In the genomic region with DNA sequence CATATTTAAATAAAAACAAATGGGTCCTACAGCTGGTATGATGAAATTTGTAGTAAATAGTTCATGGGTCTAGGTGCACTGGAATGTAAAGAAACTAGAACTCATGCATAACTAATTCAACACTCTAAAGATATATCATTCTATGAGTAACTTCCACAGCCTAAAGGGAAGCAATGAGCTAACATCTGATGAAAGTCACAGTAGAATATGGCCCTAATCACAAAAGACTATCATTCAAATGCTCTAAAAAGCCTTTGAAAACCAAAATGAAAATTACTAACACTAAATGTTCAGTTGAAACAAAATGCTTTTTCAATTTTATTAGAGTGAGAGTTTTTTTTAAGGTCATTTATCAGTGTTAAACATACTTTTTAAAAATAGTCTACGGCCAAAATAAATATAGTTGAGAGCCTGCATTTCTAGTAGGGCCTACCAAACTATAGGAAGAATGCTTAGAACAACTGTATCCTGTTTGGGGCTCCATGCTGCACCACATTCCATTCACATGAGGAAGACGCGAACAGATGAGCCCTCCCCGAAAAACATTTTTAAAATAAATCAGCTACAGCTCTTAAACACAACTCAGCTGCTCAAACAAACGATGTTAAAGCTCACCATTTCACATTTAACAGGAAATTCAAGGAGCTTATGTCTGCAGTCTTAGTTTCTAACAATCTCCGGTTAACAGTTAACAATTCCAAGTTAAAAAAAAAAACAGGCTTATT, we compare ENCODE assay signal across 8 cellular contexts.
DNase-seq lines count a peak whose midpoint lies in the region; ATAC-seq and TF ChIP-seq lines count a peak whose summit lies in the region.

No MANE protein-coding gene starts in this region.

- BruUV-seq in OCI-LY7 (replicated peaks; lab: Mats Ljungman, UMichigan), result TSS peak; percentile 78

- peak in 2 of 3 donors; percentile 24 to 51 for DNase-seq in CD4-positive, CD25-positive, alpha-beta regulatory T cell
- DNase-seq in OCI-LY7 (ENCODE audit: low spot score) (peak; percentile 73), kidney tubule cell (ENCODE audit: low spot score) (peak; percentile 85)
- DNase-seq in central memory CD4-positive, alpha-beta T cell, result peak; percentile 23
- DNase-seq in stimulated activated naive B cell treated with anti-CD40 and anti-IgM and Interleukin-4, amounts not matched to agents 10 μg/mL and 1 μg/mL and 100 μg/mL, for 72 hours, result no peak
- no peak for DNase-seq in activated CD4-positive, CD25-positive, alpha-beta regulatory T cell treated with anti-CD3 and anti-CD28 coated beads, Interleukin-2, amount 50 U/mL, for 72 hours

- no peaks in the 10 kb centered on the region for H3K27me3 ChIP-seq in CD4-positive, CD25-positive, alpha-beta regulatory T cell (ENCODE audit: control insufficient read depth, insufficient read depth, low read length)

- peaks cover 91% of the 10 kb centered on the region for H3K79me2 ChIP-seq in OCI-LY7 (ENCODE audit: insufficient read depth, low read depth, low read length)

- H3K9me3 ChIP-seq in CD4-positive, CD25-positive, alpha-beta regulatory T cell (ENCODE audit: control insufficient read depth in 2 of 2, low read length in 2 of 2), result no peaks in the 10 kb centered on the region
- H3K9me3 ChIP-seq in OCI-LY7 (ENCODE audit: low read length), result no peaks in the 10 kb centered on the region

- POLR2A ChIA-PET in OCI-LY7 (lab: Charles Lee), result interaction anchor here (0.7 to 5.9 kb wide), 16 partner anchors 10 to 1306 kb away, joined by 3 to 89 read pairs (median 4); no protein-coding TSS in a partner anchor

- no peaks in the 10 kb centered on the region for H3K27me3 Mint-ChIP-seq in CD4-positive, CD25-positive, alpha-beta regulatory T cell
- no peaks in the 10 kb centered on the region for H3K27me3 Mint-ChIP-seq in stimulated activated naive B cell treated with anti-CD40 and anti-IgM and Interleukin-4, amounts not matched to agents 10 μg/mL and 1 μg/mL and 100 μg/mL, for 72 hours

- no peaks in the 10 kb centered on the region for H3K9me3 Mint-ChIP-seq in CD4-positive, CD25-positive, alpha-beta regulatory T cell
- no peaks in the 10 kb centered on the region for H3K9me3 Mint-ChIP-seq in stimulated activated naive B cell treated with anti-CD40 and anti-IgM and Interleukin-4, amounts not matched to agents 10 μg/mL and 1 μg/mL and 100 μg/mL, for 72 hours

- H3K4me1 Mint-ChIP-seq in CD4-positive, CD25-positive, alpha-beta regulatory T cell, result peaks cover 6 to 31% (median 19%) of the 10 kb centered on the region in 4 donors
- peaks cover 5 to 12% of the 10 kb centered on the region in 2 donors for H3K4me1 Mint-ChIP-seq in stimulated activated naive B cell treated with anti-CD40 and anti-IgM and Interleukin-4, amounts not matched to agents 10 μg/mL and 1 μg/mL and 100 μg/mL, for 72 hours

- H3K4me2 ChIP-seq in OCI-LY7 (ENCODE audit: low read length), result peak overlapping the region; percentile 84

- peaks cover 4% of the 10 kb centered on the region for H3K36me3 Mint-ChIP-seq in CD4-positive, CD25-positive, alpha-beta regulatory T cell
- peaks cover 2 to 12% of the 10 kb centered on the region in 2 donors for H3K36me3 Mint-ChIP-seq in stimulated activated naive B cell treated with anti-CD40 and anti-IgM and Interleukin-4, amounts not matched to agents 10 μg/mL and 1 μg/mL and 100 μg/mL, for 72 hours

- H3K4me3 ChIP-seq in CD4-positive, CD25-positive, alpha-beta regulatory T cell (ENCODE audit: low read depth, low read length), result peak overlapping the region; percentile 100
- peak overlapping the region; percentile 82 for H3K4me3 ChIP-seq in OCI-LY7 (ENCODE audit: low read depth, low read length, poor library complexity, severe bottlenecking)

- H2AFZ ChIP-seq in OCI-LY7 (ENCODE audit: low read length), result no peak overlapping the region

- no peak for ATAC-seq in CD4-positive, CD25-positive, alpha-beta regulatory T cell (ENCODE audit: low read depth in 2 of 2)
- peak; percentile 30 for ATAC-seq in GM21528 (IDR thresholded peaks at IDR 0.05; ENCODE audit: low FRiP score, unreplicated experiment)
- peak; percentile 50 to 54 for ATAC-seq in stimulated activated naive B cell treated with anti-CD40 and anti-IgM and Interleukin-4, amounts not matched to agents 10 μg/mL and 1 μg/mL and 100 μg/mL, for 72 hours (replicated peaks)
- no peak for ATAC-seq in HG02938 (IDR thresholded peaks at IDR 0.05; ENCODE audit: unreplicated experiment)

- peaks cover 7% of the 10 kb centered on the region; the same call in 1 of the 2 replicates for H4K20me1 ChIP-seq in OCI-LY7 (ENCODE audit: insufficient read depth, low read length)

- no peak for TF ChIP-seq CTCF in OCI-LY7 (conservative IDR thresholded peaks at IDR 0.05; ENCODE audit: low read length)

- H3K36me3 ChIP-seq in CD4-positive, CD25-positive, alpha-beta regulatory T cell (ENCODE audit: control insufficient read depth, insufficient read depth, low read length), result no peaks in the 10 kb centered on the region
- H3K36me3 ChIP-seq in OCI-LY7 (ENCODE audit: insufficient read depth, low read length), result peaks cover 31% of the 10 kb centered on the region

- H3K9me2 ChIP-seq in OCI-LY7 (ENCODE audit: insufficient read depth, low read length), result no peaks in the 10 kb centered on the region

- peak overlapping the region; percentile 95 for H3K27ac ChIP-seq in CD4-positive, CD25-positive, alpha-beta regulatory T cell (ENCODE audit: insufficient read depth, low read length, poor library complexity, severe bottlenecking)
- H3K27ac ChIP-seq in OCI-LY7 (ENCODE audit: low read depth, low read length, poor library complexity, severe bottlenecking), result peak overlapping the region; percentile 94

- intact Hi-C loops in OCI-LY7 (cut with micrococcal nuclease; ENCODE audit: unreplicated experiment), result loop anchor here (1.0 to 10.0 kb wide), 11 partner anchors 25 to 1305 kb away; partner anchors contain the start of genes ADO and JMJD1C

- peak overlapping the region; percentile 92 to 100 (median 98) for H3K4me3 Mint-ChIP-seq in CD4-positive, CD25-positive, alpha-beta regulatory T cell
- peak overlapping the region; percentile 90 to 94 for H3K4me3 Mint-ChIP-seq in stimulated activated naive B cell treated with anti-CD40 and anti-IgM and Interleukin-4, amounts not matched to agents 10 μg/mL and 1 μg/mL and 100 μg/mL, for 72 hours

- peak overlapping the region; percentile 98 to 100 (median 98) for H3K27ac Mint-ChIP-seq in CD4-positive, CD25-positive, alpha-beta regulatory T cell
- peak overlapping the region; percentile 97 for H3K27ac Mint-ChIP-seq in stimulated activated naive B cell treated with anti-CD40 and anti-IgM and Interleukin-4, amounts not matched to agents 10 μg/mL and 1 μg/mL and 100 μg/mL, for 72 hours

- CTCF ChIA-PET in OCI-LY7 (lab: Charles Lee; ENCODE audit: unreplicated experiment), result interaction anchor here (1.0 kb wide), 1 partner anchor 27 kb away, joined by 3 read pairs; no protein-coding TSS in a partner anchor

- H3K4me1 ChIP-seq in CD4-positive, CD25-positive, alpha-beta regulatory T cell (ENCODE audit: control insufficient read depth, insufficient read depth, low read length, poor library complexity, severe bottlenecking), result peaks cover 31% of the 10 kb centered on the region
- H3K4me1 ChIP-seq in OCI-LY7 (ENCODE audit: insufficient read depth, low read length, poor library complexity, severe bottlenecking), result peaks cover 35% of the 10 kb centered on the region

Comparison
In these comparisons a context has a peak if more than half of its experiments do, and no peak if none do; other contexts are left out.
1. ATAC-seq: peak in GM21528 (single experiment) and stimulated activated naive B cell treated with anti-CD40 and anti-IgM and Interleukin-4, amounts not matched to agents 10 μg/mL and 1 μg/mL and 100 μg/mL, for 72 hours (2 of 2); none in CD4-positive, CD25-positive, alpha-beta regulatory T cell (0 of 2) and HG02938 (single experiment).
2. DNase-seq: peak in CD4-positive, CD25-positive, alpha-beta regulatory T cell (2 of 3), OCI-LY7 (single experiment), central memory CD4-positive, alpha-beta T cell (single experiment) and kidney tubule cell (single experiment); none in stimulated activated naive B cell treated with anti-CD40 and anti-IgM and Interleukin-4, amounts not matched to agents 10 μg/mL and 1 μg/mL and 100 μg/mL, for 72 hours (single experiment) and activated CD4-positive, CD25-positive, alpha-beta regulatory T cell treated with anti-CD3 and anti-CD28 coated beads, Interleukin-2, amount 50 U/mL, for 72 hours (single experiment).